In genomic region chr1:1400576-1401456, GRCh38 we compare ENCODE assay signal across 1 cellular context.
TF ChIP-seq lines count a peak whose summit lies in the region.

No MANE protein-coding gene starts in this region.

TF ChIP-seq in HepG2, 621 proteins besides CTCF, POLR2A, EP300 and RAD21 (continued from another document and continues in another):
- TF ChIP-seq ZNF281 (CRISPR knock-in tag; IDR thresholded peaks at IDR 0.05; ENCODE audit: borderline replicate concordance), result peak; percentile 79; the same call in 1 of the 2 replicates
- peak; percentile 83 for TF ChIP-seq ISL2 (CRISPR knock-in tag; IDR thresholded peaks at IDR 0.05)
- TF ChIP-seq DZIP1 (CRISPR knock-in tag; IDR thresholded peaks at IDR 0.05), result no peak
- peak; percentile 91 for TF ChIP-seq MXD4 (CRISPR knock-in tag; IDR thresholded peaks at IDR 0.05)
- peak; percentile 91 for TF ChIP-seq ZFP90 (CRISPR knock-in tag; IDR thresholded peaks at IDR 0.05; ENCODE audit: borderline replicate concordance)
- TF ChIP-seq LBX2 (CRISPR knock-in tag; IDR thresholded peaks at IDR 0.05; ENCODE audit: borderline replicate concordance), result no peak
- peak; percentile 69 for TF ChIP-seq ZBED4 (CRISPR knock-in tag; IDR thresholded peaks at IDR 0.05; ENCODE audit: borderline replicate concordance)
- no peak for TF ChIP-seq ZNF841 (CRISPR knock-in tag; IDR thresholded peaks at IDR 0.05; ENCODE audit: borderline replicate concordance)
- peak; percentile 39 for TF ChIP-seq ZNF407 (CRISPR knock-in tag; IDR thresholded peaks at IDR 0.05; ENCODE audit: not compliant biosample characterization)
- peak; percentile 53; the same call in 1 of the 2 replicates for TF ChIP-seq KMT2B (CRISPR knock-in tag; IDR thresholded peaks at IDR 0.05)
- peak; percentile 71; the same call in 1 of the 2 replicates for TF ChIP-seq ZNF33B (CRISPR knock-in tag; IDR thresholded peaks at IDR 0.05)
- no peak for TF ChIP-seq ZSCAN30 (CRISPR knock-in tag; IDR thresholded peaks at IDR 0.05)
- TF ChIP-seq ZNF766 (CRISPR knock-in tag; IDR thresholded peaks at IDR 0.05; ENCODE audit: borderline replicate concordance), result peak; percentile 93
- 0 out of 2 replicates have a peak, but pooled peaks have one; percentile 63 for TF ChIP-seq AHR (CRISPR knock-in tag; IDR thresholded peaks at IDR 0.05)
- TF ChIP-seq ESRRA (CRISPR knock-in tag; IDR thresholded peaks at IDR 0.05; ENCODE audit: low read depth), result peak; percentile 96
- TF ChIP-seq SMYD3 (CRISPR knock-in tag; IDR thresholded peaks at IDR 0.05), result no peak; the same call in 1 of the 2 replicates
- no peak for TF ChIP-seq CENPX (CRISPR knock-in tag; IDR thresholded peaks at IDR 0.05)
- peak; percentile 99 for TF ChIP-seq AKAP8 (CRISPR knock-in tag; IDR thresholded peaks at IDR 0.05)
- TF ChIP-seq ZSCAN25 (CRISPR knock-in tag; IDR thresholded peaks at IDR 0.05), result peak; percentile 92
- peak; percentile 91 for TF ChIP-seq ZNF430 (CRISPR knock-in tag; IDR thresholded peaks at IDR 0.05)
- TF ChIP-seq E2F2 (CRISPR knock-in tag; IDR thresholded peaks at IDR 0.05; ENCODE audit: borderline replicate concordance), result no peak
- peak; percentile 89 for TF ChIP-seq ZNF451 (CRISPR knock-in tag; IDR thresholded peaks at IDR 0.05)
- TF ChIP-seq MED13 (CRISPR knock-in tag; IDR thresholded peaks at IDR 0.05), result no peak
- TF ChIP-seq BCLAF1 (IDR thresholded peaks at IDR 0.05), result no peak
- no peak for TF ChIP-seq ZNF597 (CRISPR knock-in tag; IDR thresholded peaks at IDR 0.05)
- TF ChIP-seq HNRNPLL (IDR thresholded peaks at IDR 0.05; ENCODE audit: low read depth, low read length, poor library complexity, severe bottlenecking), result no peak
- peak; percentile 93 for TF ChIP-seq ATF7-NPFF (CRISPR knock-in tag; IDR thresholded peaks at IDR 0.05; ENCODE audit: low read depth)
- peak; percentile 88 for TF ChIP-seq BHLHE40 (IDR thresholded peaks at IDR 0.05; ENCODE audit: low read length)
- TF ChIP-seq ZNF331 (CRISPR knock-in tag; IDR thresholded peaks at IDR 0.05), result peak; percentile 95
- TF ChIP-seq ZNF3 (CRISPR knock-in tag; IDR thresholded peaks at IDR 0.05), result no peak
- TF ChIP-seq ZNF446 (CRISPR knock-in tag; IDR thresholded peaks at IDR 0.05), result no peak
